In the genomic region with DNA sequence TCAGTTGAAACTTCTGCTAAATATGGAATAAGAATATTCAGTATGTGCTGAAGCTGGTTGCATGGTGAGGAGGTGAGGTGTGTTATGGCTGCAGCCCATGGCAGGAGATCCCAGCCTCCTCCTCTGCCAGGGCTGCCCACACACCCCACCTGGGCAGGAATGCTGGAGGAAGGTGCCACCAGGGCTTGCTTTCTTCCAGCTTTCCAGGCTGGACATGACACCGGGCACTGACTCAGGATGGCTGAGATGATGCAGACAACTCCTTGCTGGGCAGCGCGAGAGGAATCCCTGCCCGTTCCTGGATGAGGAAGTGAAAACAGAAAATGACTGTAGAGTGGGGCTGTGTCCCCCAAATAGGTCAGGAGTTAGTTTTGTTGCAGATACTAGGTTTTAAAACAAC, we compare ENCODE assay signal across 29 cellular contexts. TPM values are rescaled to one million over a fixed set of nuclear protein-coding genes. Genes with fewer than 3 reads are reported as not detected.
"Had no signal": no experiment of that assay in that cellular context is flagged by ENCODE, and none has a peak within 500 bp of the region (broad histone marks: within the 10 kb centered on the region; RNA-seq: fewer than 3 reads in every experiment).

No MANE protein-coding gene starts in this region.

- H3K36me3 ChIP-seq: stomach, suprapubic skin, thoracic aorta, thyroid gland, tibial artery, tibial nerve, transverse colon, upper lobe of left lung, upper lobe of right lung, uterus, vagina had no signal

- H3K4me3 Mint-ChIP-seq: stimulated activated effector memory CD8-positive, alpha-beta T cell treated with anti-CD3 and anti-CD28 coated beads, Interleukin-12 subunit alpha, Interleukin-12 subunit beta, amount 100 ng/mL, for 72 hours; stimulated activated memory B cell treated with anti-CD40 and anti-IgM and Interleukin-4, amounts not matched to agents 10 μg/mL and 1 μg/mL and 100 μg/mL, for 72 hours; stimulated activated naive B cell treated with anti-CD40 and anti-IgM and Interleukin-4, amounts not matched to agents 10 μg/mL and 1 μg/mL and 100 μg/mL, for 72 hours; stimulated activated naive CD8-positive, alpha-beta T cell treated with anti-CD3 and anti-CD28 coated beads, Interleukin-15, amount 100 ng/mL, for 72 hours; stimulated activated naive CD8-positive, alpha-beta T cell treated with anti-CD3 and anti-CD28 coated beads, Interleukin-15, Interleukin-2, amounts not matched to agents 100 ng/mL and 50 ng/mL, for 24 hours; type B pancreatic cell had no signal

- H3K9me3 ChIP-seq: suprapubic skin, testis, thoracic aorta, thyroid gland, tibial artery, upper lobe of left lung, upper lobe of right lung, uterus, vagina had no signal

- H3K36me3 Mint-ChIP-seq: stimulated activated effector memory CD8-positive, alpha-beta T cell treated with anti-CD3 and anti-CD28 coated beads, Interleukin-12 subunit alpha, Interleukin-12 subunit beta, amount 100 ng/mL, for 72 hours; stimulated activated memory B cell treated with anti-CD40 and anti-IgM and Interleukin-4, amounts not matched to agents 10 μg/mL and 1 μg/mL and 100 μg/mL, for 72 hours; stimulated activated naive B cell treated with anti-CD40 and anti-IgM and Interleukin-4, amounts not matched to agents 10 μg/mL and 1 μg/mL and 100 μg/mL, for 72 hours; type B pancreatic cell had no signal

- H3K4me1 Mint-ChIP-seq: stimulated activated effector memory CD8-positive, alpha-beta T cell treated with anti-CD3 and anti-CD28 coated beads, Interleukin-12 subunit alpha, Interleukin-12 subunit beta, amount 100 ng/mL, for 72 hours; stimulated activated memory B cell treated with anti-CD40 and anti-IgM and Interleukin-4, amounts not matched to agents 10 μg/mL and 1 μg/mL and 100 μg/mL, for 72 hours; stimulated activated naive B cell treated with anti-CD40 and anti-IgM and Interleukin-4, amounts not matched to agents 10 μg/mL and 1 μg/mL and 100 μg/mL, for 72 hours; stimulated activated naive CD8-positive, alpha-beta T cell treated with anti-CD3 and anti-CD28 coated beads, Interleukin-15, amount 100 ng/mL, for 72 hours had no signal

- H3K27ac ChIP-seq: stomach, suprapubic skin, testis, thoracic aorta, thyroid gland, tibial artery, tibial nerve, transverse colon, upper lobe of left lung, upper lobe of right lung, uterus, vagina had no signal

- H3K9me3 Mint-ChIP-seq: type B pancreatic cell had no signal

- H3K4me1 ChIP-seq: stomach, suprapubic skin, testis, thyroid gland, tibial artery, tibial nerve, transverse colon, upper lobe of left lung, upper lobe of right lung, uterus, vagina had no signal

- DNase-seq: stimulated activated CD4-positive, alpha-beta T cell treated with anti-CD3 and anti-CD28 coated beads, Interleukin-2, amount 100 ng/mL, for 48 hours; stimulated activated CD4-positive, alpha-beta T cell treated with anti-CD3 and anti-CD28 coated beads, Interleukin-4, amount 100 ng/mL, for 1 hour; stimulated activated CD4-positive, alpha-beta T cell treated with anti-CD3 and anti-CD28 coated beads, Interleukin-4, amount 100 ng/mL, for 24 hours; stimulated activated CD4-positive, alpha-beta T cell treated with anti-CD3 and anti-CD28 coated beads, Interleukin-4, amount 100 ng/mL, for 4 hours; stimulated activated CD8-positive, alpha-beta memory T cell treated with anti-CD3 and anti-CD28 coated beads, Interleukin-4, amount 100 ng/mL, for 48 hours; stimulated activated naive B cell treated with anti-CD40 and anti-IgM and Interleukin-4, amounts not matched to agents 10 μg/mL and 1 μg/mL and 100 μg/mL, for 72 hours; stimulated activated naive CD4-positive, alpha-beta T cell; stimulated activated naive CD4-positive, alpha-beta T cell treated with Interleukin-2 at 50 U/mL for 16 hours; stimulated activated naive CD8-positive, alpha-beta T cell treated with anti-CD3 and anti-CD28 coated beads, Interleukin-15, amount 100 ng/mL, for 72 hours; stimulated activated naive CD8-positive, alpha-beta T cell treated with anti-CD3 and anti-CD28 coated beads, Interleukin-15, Interleukin-2, amounts not matched to agents 100 U/mL and 50 U/mL, for 24 hours; stomach; substantia nigra; testis; thyroid gland; tibial artery; transverse colon; trophoblast cell; upper lobe of left lung; upper lobe of right lung; uterus had no signal

- ATAC-seq: stimulated activated effector memory CD8-positive, alpha-beta T cell treated with anti-CD3 and anti-CD28 coated beads, Interleukin-12 subunit alpha, Interleukin-12 subunit beta, amount 100 ng/mL, for 72 hours; stimulated activated memory B cell treated with anti-CD40 and anti-IgM and Interleukin-4, amounts not matched to agents 10 μg/mL and 1 μg/mL and 100 μg/mL, for 72 hours; stimulated activated naive B cell treated with anti-CD40 and anti-IgM and Interleukin-4, amounts not matched to agents 10 μg/mL and 1 μg/mL and 100 μg/mL, for 72 hours; stimulated activated naive CD8-positive, alpha-beta T cell treated with anti-CD3 and anti-CD28 coated beads, Interleukin-15, amount 100 ng/mL, for 72 hours; stimulated activated naive CD8-positive, alpha-beta T cell treated with anti-CD3 and anti-CD28 coated beads, Interleukin-15, Interleukin-2, amounts not matched to agents 100 U/mL and 50 U/mL, for 24 hours; upper lobe of right lung had no signal

- H3K27me3 ChIP-seq: stomach, suprapubic skin, testis, thyroid gland, tibial artery, tibial nerve, transverse colon, upper lobe of left lung, upper lobe of right lung, uterus, vagina had no signal

- H3K27ac Mint-ChIP-seq: stimulated activated effector memory CD8-positive, alpha-beta T cell treated with anti-CD3 and anti-CD28 coated beads, Interleukin-12 subunit alpha, Interleukin-12 subunit beta, amount 100 ng/mL, for 72 hours; stimulated activated memory B cell treated with anti-CD40 and anti-IgM and Interleukin-4, amounts not matched to agents 10 μg/mL and 1 μg/mL and 100 μg/mL, for 72 hours; stimulated activated naive B cell treated with anti-CD40 and anti-IgM and Interleukin-4, amounts not matched to agents 10 μg/mL and 1 μg/mL and 100 μg/mL, for 72 hours; stimulated activated naive CD8-positive, alpha-beta T cell treated with anti-CD3 and anti-CD28 coated beads, Interleukin-15, amount 100 ng/mL, for 72 hours; stimulated activated naive CD8-positive, alpha-beta T cell treated with anti-CD3 and anti-CD28 coated beads, Interleukin-15, Interleukin-2, amounts not matched to agents 100 ng/mL and 50 ng/mL, for 24 hours; type B pancreatic cell had no signal

- H3K27me3 Mint-ChIP-seq: stimulated activated memory B cell treated with anti-CD40 and anti-IgM and Interleukin-4, amounts not matched to agents 10 μg/mL and 1 μg/mL and 100 μg/mL, for 72 hours; stimulated activated naive B cell treated with anti-CD40 and anti-IgM and Interleukin-4, amounts not matched to agents 10 μg/mL and 1 μg/mL and 100 μg/mL, for 72 hours; stimulated activated naive CD8-positive, alpha-beta T cell treated with anti-CD3 and anti-CD28 coated beads, Interleukin-15, Interleukin-2, amounts not matched to agents 100 ng/mL and 50 ng/mL, for 24 hours had no signal

- H3K4me3 ChIP-seq: stomach, suprapubic skin, testis, thoracic aorta, thyroid gland, tibial artery, tibial nerve, transverse colon, upper lobe of left lung, upper lobe of right lung, uterus, vagina had no signal

RNA-seq across cellular contexts. Expression of gene GABRG3, which starts 14.1 kb away (rescaled TPM):
- total RNA-seq: subcutaneous adipose tissue, thoracic aorta, tibial nerve, transverse colon, upper lobe of left lung, upper lobe of right lung, vagina had no signal
